In the genomic region with DNA sequence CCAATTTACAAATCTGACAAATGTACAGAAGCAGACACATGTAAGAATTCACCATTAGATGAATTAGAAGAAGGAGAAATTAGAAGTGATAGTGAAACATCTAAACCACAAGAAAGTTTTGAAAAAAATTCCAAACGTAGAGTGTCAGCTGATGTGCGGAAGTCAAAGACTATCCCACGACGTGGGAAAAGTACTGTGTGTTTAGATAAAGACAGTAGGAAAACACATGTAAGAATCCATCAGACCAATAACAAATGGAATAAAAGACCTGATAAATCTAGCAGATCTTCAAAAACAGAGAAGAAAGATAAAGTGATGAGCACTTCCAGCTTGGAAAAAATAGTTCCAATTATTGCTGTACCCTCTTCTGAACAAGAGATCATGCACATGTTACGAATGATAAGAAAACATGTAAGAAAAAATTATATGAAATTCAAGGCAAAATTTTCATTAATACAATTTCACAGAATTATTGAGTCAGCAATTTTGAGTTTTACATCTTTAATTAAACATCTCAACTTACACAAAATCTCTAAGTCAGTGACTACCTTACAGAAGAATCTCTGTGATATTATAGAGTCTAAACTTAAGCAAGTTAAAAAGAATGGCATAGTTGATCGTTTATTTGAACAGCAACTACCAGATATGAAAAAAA, we compare ENCODE assay signal across 10 cellular contexts. TPM values are rescaled to one million over a fixed set of nuclear protein-coding genes. Genes with fewer than 3 reads are reported as not detected.
"Had no signal": no experiment of that assay in that cellular context is flagged by ENCODE, and none has a peak within 500 bp of the region (broad histone marks: within the 10 kb centered on the region; RNA-seq: fewer than 3 reads in every experiment).

No MANE protein-coding gene starts in this region.

- H3K4me3 Mint-ChIP-seq: GM23338 had no signal

- H3K27ac Mint-ChIP-seq: GM23338, IgD-negative memory B cell had no signal

- H3K4me2 ChIP-seq: GM23338 had no signal

- H3K9me3 ChIP-seq: HAP-1 had no signal

- H3K4me1 Mint-ChIP-seq: GM23338 had no signal

- ATAC-seq: GM23338, HCT116 had no signal

- H2AFZ ChIP-seq: GM23338 had no signal

- H3K4me3 ChIP-seq: GM23338, HAP-1 had no signal

- H3K27me3 Mint-ChIP-seq: IgD-negative memory B cell had no signal

- DNase-seq: H7, Kasumi-1, KG1 had no signal

- H3K4me1 ChIP-seq: HAP-1 had no signal

- H3K27ac ChIP-seq: HL-60 had no signal

RNA-seq across cellular contexts. Expression of a gene that starts 28.1 kb away (rescaled TPM):
- total RNA-seq: GM23338, H4, HT1080 had no signal
- polyA plus RNA-seq: GM23338, IgD-negative memory B cell had no signal
